1 cellular context compared by ENCODE assay signal in genomic region chrX:42119076-42119475, GRCh38.
TF ChIP-seq lines count a peak whose summit lies in the region.

No MANE protein-coding gene starts in this region.

TF ChIP-seq in HepG2, 621 proteins besides CTCF, POLR2A, EP300 and RAD21 (continued from another document and continues in another):
- TF ChIP-seq ATF3 (CRISPR knock-in tag; IDR thresholded peaks at IDR 0.05) (peak; percentile 83), ZNF510 (CRISPR knock-in tag; IDR thresholded peaks at IDR 0.05; ENCODE audit: low read depth) (no peak), ZNF256 (CRISPR knock-in tag; conservative IDR thresholded peaks at IDR 0.05) (no peak), ETV5 (CRISPR knock-in tag; IDR thresholded peaks at IDR 0.05; ENCODE audit: borderline replicate concordance) (no peak), RFX3 (CRISPR knock-in tag; IDR thresholded peaks at IDR 0.05) (no peak), POGK (CRISPR knock-in tag; conservative IDR thresholded peaks at IDR 0.05) (no peak), MEIS2 (CRISPR knock-in tag; IDR thresholded peaks at IDR 0.05) (no peak), SRSF4 (IDR thresholded peaks at IDR 0.05; ENCODE audit: low read depth, low read length, poor library complexity, severe bottlenecking) (no peak), LBX2 (CRISPR knock-in tag; IDR thresholded peaks at IDR 0.05; ENCODE audit: borderline replicate concordance) (no peak), ZNF451 (CRISPR knock-in tag; IDR thresholded peaks at IDR 0.05) (no peak), ZSCAN5A (CRISPR knock-in tag; IDR thresholded peaks at IDR 0.05; ENCODE audit: borderline replicate concordance) (no peak), ARHGAP35 (CRISPR knock-in tag; IDR thresholded peaks at IDR 0.05; ENCODE audit: borderline replicate concordance) (no peak), ZNF335 (CRISPR knock-in tag; IDR thresholded peaks at IDR 0.05) (no peak), REXO4 (CRISPR knock-in tag; IDR thresholded peaks at IDR 0.05; ENCODE audit: borderline replicate concordance) (no peak), ZNF367 (CRISPR knock-in tag; IDR thresholded peaks at IDR 0.05; ENCODE audit: borderline replicate concordance) (no peak), FOXA1 (IDR thresholded peaks at IDR 0.05) (no peak), FOXA1 (CRISPR knock-in tag; IDR thresholded peaks at IDR 0.05) (0 out of 2 replicates have a peak, but pooled peaks have one; percentile 7), SOX6 (IDR thresholded peaks at IDR 0.05) (no peak), SOX6 (CRISPR knock-in tag; IDR thresholded peaks at IDR 0.05) (peak; percentile 49), FOXP4 (CRISPR knock-in tag; IDR thresholded peaks at IDR 0.05) (no peak), GATAD2A (CRISPR knock-in tag; IDR thresholded peaks at IDR 0.05) (0 out of 2 replicates have a peak, but pooled peaks have one; percentile 19), CEBPG (CRISPR knock-in tag; IDR thresholded peaks at IDR 0.05) (0 out of 2 replicates have a peak, but pooled peaks have one; percentile 6), KDM4B (CRISPR knock-in tag; IDR thresholded peaks at IDR 0.05) (no peak), PAWR (CRISPR knock-in tag; IDR thresholded peaks at IDR 0.05; ENCODE audit: borderline replicate concordance) (no peak), ZNF274 (CRISPR knock-in tag; IDR thresholded peaks at IDR 0.05) (no peak), U2AF1 (optimal IDR thresholded peaks at IDR 0.05; ENCODE audit: low read depth, low read length) (no peak), ZNF83 (CRISPR knock-in tag; IDR thresholded peaks at IDR 0.05; ENCODE audit: borderline replicate concordance) (no peak), ZNF121 (CRISPR knock-in tag; IDR thresholded peaks at IDR 0.05) (no peak), MAFK (conservative IDR thresholded peaks at IDR 0.05 in 1 of 2, IDR thresholded peaks at IDR 0.05 in 1 of 2; ENCODE audit: low read length in 2 of 2) (peak; percentile 33 to 50; a peak in 3 of 4 replicates), NR2C2 (CRISPR knock-in tag; IDR thresholded peaks at IDR 0.05; ENCODE audit: borderline replicate concordance) (no peak), NKX3-1 (CRISPR knock-in tag; IDR thresholded peaks at IDR 0.05) (no peak), ATF6 (CRISPR knock-in tag; conservative IDR thresholded peaks at IDR 0.05) (no peak), ZNF784 (CRISPR knock-in tag; IDR thresholded peaks at IDR 0.05; ENCODE audit: borderline replicate concordance) (no peak), EED (CRISPR knock-in tag; IDR thresholded peaks at IDR 0.05) (no peak), RELA (CRISPR knock-in tag; IDR thresholded peaks at IDR 0.05) (no peak)
- TF ChIP-seq, protein P1, sequence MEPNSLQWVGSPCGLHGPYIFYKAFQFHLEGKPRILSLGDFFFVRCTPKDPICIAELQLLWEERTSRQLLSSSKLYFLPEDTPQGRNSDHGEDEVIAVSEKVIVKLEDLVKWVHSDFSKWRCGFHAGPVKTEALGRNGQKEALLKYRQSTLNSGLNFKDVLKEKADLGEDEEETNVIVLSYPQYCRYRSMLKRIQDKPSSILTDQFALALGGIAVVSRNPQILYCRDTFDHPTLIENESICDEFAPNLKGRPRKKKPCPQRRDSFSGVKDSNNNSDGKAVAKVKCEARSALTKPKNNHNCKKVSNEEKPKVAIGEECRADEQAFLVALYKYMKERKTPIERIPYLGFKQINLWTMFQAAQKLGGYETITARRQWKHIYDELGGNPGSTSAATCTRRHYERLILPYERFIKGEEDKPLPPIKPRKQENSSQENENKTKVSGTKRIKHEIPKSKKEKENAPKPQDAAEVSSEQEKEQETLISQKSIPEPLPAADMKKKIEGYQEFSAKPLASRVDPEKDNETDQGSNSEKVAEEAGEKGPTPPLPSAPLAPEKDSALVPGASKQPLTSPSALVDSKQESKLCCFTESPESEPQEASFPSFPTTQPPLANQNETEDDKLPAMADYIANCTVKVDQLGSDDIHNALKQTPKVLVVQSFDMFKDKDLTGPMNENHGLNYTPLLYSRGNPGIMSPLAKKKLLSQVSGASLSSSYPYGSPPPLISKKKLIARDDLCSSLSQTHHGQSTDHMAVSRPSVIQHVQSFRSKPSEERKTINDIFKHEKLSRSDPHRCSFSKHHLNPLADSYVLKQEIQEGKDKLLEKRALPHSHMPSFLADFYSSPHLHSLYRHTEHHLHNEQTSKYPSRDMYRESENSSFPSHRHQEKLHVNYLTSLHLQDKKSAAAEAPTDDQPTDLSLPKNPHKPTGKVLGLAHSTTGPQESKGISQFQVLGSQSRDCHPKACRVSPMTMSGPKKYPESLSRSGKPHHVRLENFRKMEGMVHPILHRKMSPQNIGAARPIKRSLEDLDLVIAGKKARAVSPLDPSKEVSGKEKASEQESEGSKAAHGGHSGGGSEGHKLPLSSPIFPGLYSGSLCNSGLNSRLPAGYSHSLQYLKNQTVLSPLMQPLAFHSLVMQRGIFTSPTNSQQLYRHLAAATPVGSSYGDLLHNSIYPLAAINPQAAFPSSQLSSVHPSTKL (CRISPR knock-in tag; IDR thresholded peaks at IDR 0.05) = peak; percentile 52; the same call in 1 of the 2 replicates
- TF ChIP-seq, protein P2, sequence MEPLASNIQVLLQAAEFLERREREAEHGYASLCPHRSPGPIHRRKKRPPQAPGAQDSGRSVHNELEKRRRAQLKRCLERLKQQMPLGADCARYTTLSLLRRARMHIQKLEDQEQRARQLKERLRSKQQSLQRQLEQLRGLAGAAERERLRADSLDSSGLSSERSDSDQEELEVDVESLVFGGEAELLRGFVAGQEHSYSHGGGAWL (CRISPR knock-in tag; IDR thresholded peaks at IDR 0.05) = no peak
- TF ChIP-seq, protein P3, sequence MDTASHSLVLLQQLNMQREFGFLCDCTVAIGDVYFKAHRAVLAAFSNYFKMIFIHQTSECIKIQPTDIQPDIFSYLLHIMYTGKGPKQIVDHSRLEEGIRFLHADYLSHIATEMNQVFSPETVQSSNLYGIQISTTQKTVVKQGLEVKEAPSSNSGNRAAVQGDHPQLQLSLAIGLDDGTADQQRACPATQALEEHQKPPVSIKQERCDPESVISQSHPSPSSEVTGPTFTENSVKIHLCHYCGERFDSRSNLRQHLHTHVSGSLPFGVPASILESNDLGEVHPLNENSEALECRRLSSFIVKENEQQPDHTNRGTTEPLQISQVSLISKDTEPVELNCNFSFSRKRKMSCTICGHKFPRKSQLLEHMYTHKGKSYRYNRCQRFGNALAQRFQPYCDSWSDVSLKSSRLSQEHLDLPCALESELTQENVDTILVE (CRISPR knock-in tag; IDR thresholded peaks at IDR 0.05) = no peak
- TF ChIP-seq, protein P4, sequence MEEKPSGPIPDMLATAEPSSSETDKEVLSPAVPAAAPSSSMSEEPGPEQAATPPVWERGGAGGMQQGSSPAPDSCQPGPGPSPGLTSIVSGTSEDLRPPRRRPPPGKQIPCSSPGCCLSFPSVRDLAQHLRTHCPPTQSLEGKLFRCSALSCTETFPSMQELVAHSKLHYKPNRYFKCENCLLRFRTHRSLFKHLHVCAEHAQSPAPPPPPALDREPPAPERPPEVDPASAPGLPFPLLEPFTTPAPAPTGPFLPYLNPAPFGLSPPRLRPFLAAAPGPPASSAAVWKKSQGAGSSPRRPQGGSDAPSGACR (CRISPR knock-in tag; IDR thresholded peaks at IDR 0.05) = no peak
- TF ChIP-seq, protein P5, sequence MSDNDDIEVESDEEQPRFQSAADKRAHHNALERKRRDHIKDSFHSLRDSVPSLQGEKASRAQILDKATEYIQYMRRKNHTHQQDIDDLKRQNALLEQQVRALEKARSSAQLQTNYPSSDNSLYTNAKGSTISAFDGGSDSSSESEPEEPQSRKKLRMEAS (IDR thresholded peaks at IDR 0.05) = no peak
